ENCODE assay signal across 8 cellular contexts in the genomic region with DNA sequence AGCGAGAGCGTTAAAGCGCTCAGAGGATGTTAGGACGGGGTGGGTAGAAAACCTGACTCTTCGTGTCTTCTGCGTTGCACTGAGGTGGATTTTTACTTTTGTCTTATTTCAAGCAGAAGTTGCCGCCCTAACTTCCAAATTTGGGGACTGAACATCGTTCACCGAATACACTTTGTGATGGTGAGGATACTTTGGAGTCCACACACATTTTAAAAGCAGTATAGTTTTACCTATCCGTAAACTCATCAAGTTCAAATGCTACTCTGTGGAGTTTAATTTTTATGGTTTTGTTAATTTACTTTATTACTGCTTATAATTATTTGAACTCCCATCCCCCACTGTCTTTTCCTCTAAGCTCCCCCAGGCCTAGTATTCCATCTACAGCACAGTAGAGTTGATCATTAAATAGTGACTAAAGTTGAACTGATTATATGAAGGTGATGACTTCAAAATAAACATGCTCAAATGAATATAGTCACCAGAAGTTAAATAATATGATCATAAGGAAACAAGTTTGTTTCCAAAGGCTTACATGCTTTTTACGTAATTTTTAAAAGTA. TPM values are rescaled to one million over a fixed set of nuclear protein-coding genes. Genes with fewer than 3 reads are reported as not detected.
DNase-seq lines count a peak whose midpoint lies in the region; ATAC-seq and TF ChIP-seq lines count a peak whose summit lies in the region.

No MANE protein-coding gene starts in this region.

- peak overlapping the region; percentile 53 for H3K27ac ChIP-seq in SU-DHL-6 (ENCODE audit: low read depth, low read length)

- H3K9ac ChIP-seq in SU-DHL-6 (ENCODE audit: low read length), result peak overlapping the region; percentile 97

- no peak for TF ChIP-seq CTCF in SU-DHL-6 (IDR thresholded peaks at IDR 0.05; ENCODE audit: insufficient read depth, low read length, poor library complexity, severe bottlenecking)
- no peak for TF ChIP-seq CTCF in fibroblast of the aortic adventitia (IDR thresholded peaks at IDR 0.05; ENCODE audit: insufficient read depth, low read length)

- H3K4me2 ChIP-seq in SU-DHL-6 (ENCODE audit: low read depth, low read length, poor library complexity, severe bottlenecking), result peak overlapping the region; percentile 94

- DNase-seq in H7 (no peak), fibroblast of the aortic adventitia (ENCODE audit: low read depth) (no peak), skeletal muscle cell (ENCODE audit: low read depth) (no peak), NCI-H187 (lab: John Stamatoyannopoulos, UW) (no peak), amniotic stem cell (lab: John Stamatoyannopoulos, UW) (no peak)

- peaks cover 10% of the 10 kb centered on the region for H3K79me2 ChIP-seq in SU-DHL-6 (ENCODE audit: insufficient read depth, low read length)

- no peaks in the 10 kb centered on the region for H3K9me2 ChIP-seq in SU-DHL-6 (replicated peaks; ENCODE audit: insufficient read depth, low read length)

- peak overlapping the region; percentile 90 for H2AFZ ChIP-seq in SU-DHL-6 (ENCODE audit: low read depth, low read length, severe bottlenecking)

- H3K9me3 ChIP-seq in SU-DHL-6 (ENCODE audit: insufficient read depth, low read length), result no peaks in the 10 kb centered on the region

- H3F3A ChIP-seq in SU-DHL-6 (ENCODE audit: insufficient read depth), result peaks cover 14% of the 10 kb centered on the region

- H3K36me3 ChIP-seq in H7 (replicated peaks; ENCODE audit: control insufficient read depth, insufficient read depth, low read length) (no peaks in the 10 kb centered on the region), SU-DHL-6 (ENCODE audit: low read length) (0 out of 2 replicates have a peak, but pooled peaks cover 10% of the 10 kb centered on the region)

- H3K27me3 ChIP-seq in H7 (ENCODE audit: control insufficient read depth, insufficient read depth, low read length) (no peaks in the 10 kb centered on the region), SU-DHL-6 (ENCODE audit: low read length) (no peaks in the 10 kb centered on the region)

- H3K4me3 ChIP-seq in H7 (ENCODE audit: insufficient read depth, low read depth, low read length) (peak overlapping the region; percentile 71), SU-DHL-6 (ENCODE audit: insufficient read depth, low read length, poor library complexity, severe bottlenecking) (peak overlapping the region; percentile 95), fibroblast of the aortic adventitia (ENCODE audit: low read depth, low read length) (peak overlapping the region; percentile 74), skeletal muscle cell (ENCODE audit: low read depth, low read length) (peak overlapping the region; percentile 65)

- H4K20me1 ChIP-seq in SU-DHL-6 (ENCODE audit: low read depth, low read length), result no peaks in the 10 kb centered on the region

- no peak for ATAC-seq in HG03442 (IDR thresholded peaks at IDR 0.05; ENCODE audit: unreplicated experiment)
- no peak for ATAC-seq in HG03097 (IDR thresholded peaks at IDR 0.05; ENCODE audit: low FRiP score, unreplicated experiment)

RNA-seq across cellular contexts. Expression of a gene that starts 0.6 kb away (rescaled TPM):
- total RNA-seq in H7 (2014; rRNA removed; shearing (Covaris generic)), result 36.5 and 51.9 TPM in 2 replicates
- total RNA-seq in fibroblast of the aortic adventitia (ENCODE audit: low replicate concordance), result 26.7 and 41.6 TPM in 2 replicates

RNA-seq across cellular contexts. Expression of a gene that starts 38.0 kb away (rescaled TPM):
- 8.9 and 15.3 TPM in 2 replicates for total RNA-seq in H7 (2014; rRNA removed; shearing (Covaris generic))
- total RNA-seq in fibroblast of the aortic adventitia (ENCODE audit: low replicate concordance), result 41.0 and 50.9 TPM in 2 replicates
